In genomic region chr9:132167192-132167591, GRCh38 we compare ENCODE assay signal across 15 cellular contexts.
A peak's percentile ranks its signal among the peaks of the same experiment; 100 is the strongest.
DNase-seq lines count a peak whose midpoint lies in the region; ATAC-seq lines count a peak whose summit lies in the region.
"Had no signal": no experiment of that assay in that cellular context is flagged by ENCODE, and none has a peak within 500 bp of the region (broad histone marks: within the 10 kb centered on the region; RNA-seq: fewer than 3 reads in every experiment).

No MANE protein-coding gene starts in this region.

- peak; percentile 74 for DNase-seq in DMS 273 (lab: John Stamatoyannopoulos, UW; ENCODE audit: unreplicated experiment)
- DNase-seq in DMS 273 treated with DMSO at 0.1 percent for 48 hours (lab: John Stamatoyannopoulos, UW) = no peak
- DNase-seq in NCI-H2171 (lab: John Stamatoyannopoulos, UW) = peak; percentile 88
- DNase-seq in NCI-H82 treated with DMSO at 0.1 percent for 48 hours (lab: John Stamatoyannopoulos, UW; ENCODE audit: unreplicated experiment) = peak; percentile 61
- peak; percentile 65 for DNase-seq in left kidney (ENCODE audit: low read depth, low spot score)
- DNase-seq in NCI-H526 (lab: John Stamatoyannopoulos, UW) = no peak
- DNase-seq: AML-193, HFFc6, Kasumi-1, NCI-H1092, NCI-H2081 treated with DMSO at 0.1 percent for 48 hours, NCI-H446, Peyer's patch had no signal

- ATAC-seq in GM19395 (IDR thresholded peaks at IDR 0.05; ENCODE audit: unreplicated experiment) (no peak), HG02798 (IDR thresholded peaks at IDR 0.05; ENCODE audit: poor library complexity, unreplicated experiment) (no peak)

Comparison
In these comparisons a context has a peak if more than half of its experiments do, and no peak if none do; other contexts are left out.
1. DNase-seq: peak in DMS 273 (single experiment), NCI-H2171 (single experiment), NCI-H82 treated with DMSO at 0.1 percent for 48 hours (single experiment) and left kidney (single experiment); none in DMS 273 treated with DMSO at 0.1 percent for 48 hours (single experiment) and NCI-H526 (0 of 2).